In the genomic region with DNA sequence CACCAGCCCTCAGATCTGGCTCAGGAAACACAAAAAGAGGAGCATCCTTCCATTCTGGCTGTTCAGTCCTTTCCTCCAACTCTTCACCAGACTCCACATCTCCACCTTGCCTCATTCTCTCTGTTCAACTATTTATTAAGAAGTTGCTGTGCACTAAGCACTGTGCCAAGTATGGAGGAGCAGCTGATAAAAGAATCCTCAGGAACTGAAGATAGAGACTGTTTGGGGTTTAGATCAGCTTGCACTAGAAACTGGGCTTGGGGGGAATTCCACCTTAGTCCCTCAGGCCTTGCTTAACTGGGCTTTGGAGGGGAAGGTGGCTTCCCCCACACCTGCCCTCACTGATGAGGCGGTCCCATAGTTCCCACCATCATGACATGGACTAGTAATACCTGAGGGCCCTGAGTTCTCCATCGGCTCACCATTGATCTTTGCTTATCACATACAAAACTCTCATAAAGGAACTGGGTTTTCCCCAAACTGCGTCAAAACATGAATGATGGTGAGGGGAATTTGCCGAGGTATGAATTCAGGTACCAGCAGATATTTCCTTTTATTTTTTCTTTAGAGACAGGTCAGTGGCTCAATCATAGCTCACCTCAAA, we compare ENCODE assay signal across 10 cellular contexts. TPM values are rescaled to one million over a fixed set of nuclear protein-coding genes. Genes with fewer than 3 reads are reported as not detected.
DNase-seq lines count a peak whose midpoint lies in the region; ATAC-seq and TF ChIP-seq lines count a peak whose summit lies in the region.
"Had no signal": no experiment of that assay in that cellular context is flagged by ENCODE, and none has a peak within 500 bp of the region (broad histone marks: within the 10 kb centered on the region; RNA-seq: fewer than 3 reads in every experiment).

No MANE protein-coding gene starts in this region.

- H3K4me1 ChIP-seq in PC-3 (ENCODE audit: insufficient read depth, low read length) = no peaks in the 10 kb centered on the region

- CTCF ChIA-PET in PC-3 (lab: Charles Lee) (no interaction called here), Calu3 (lab: Charles Lee) (no interaction called here)

- no peaks in the 10 kb centered on the region for H3K79me2 ChIP-seq in PC-3 (ENCODE audit: low read length)

- intact Hi-C loops in PC-3 (cut with micrococcal nuclease) = no loop called here
- intact Hi-C loops in Calu3 (cut with micrococcal nuclease; ENCODE audit: unreplicated experiment) = no loop called here

- H3K36me3 Mint-ChIP-seq in activated naive CD8-positive, alpha-beta T cell = peaks cover 2% of the 10 kb centered on the region
- H3K36me3 Mint-ChIP-seq in activated naive CD8-positive, alpha-beta T cell treated with anti-CD3 and anti-CD28 coated beads for 36 hours = no peaks in the 10 kb centered on the region
- no peaks in the 10 kb centered on the region for H3K36me3 Mint-ChIP-seq in stimulated activated effector memory CD8-positive, alpha-beta T cell treated with anti-CD3 and anti-CD28 coated beads, Interleukin-12 subunit alpha, Interleukin-12 subunit beta, amount 100 ng/mL, for 72 hours
- H3K36me3 Mint-ChIP-seq in Calu3 (ENCODE audit: insufficient read depth, unreplicated experiment) = no peaks in the 10 kb centered on the region

- no peak overlapping the region for H3K4me2 ChIP-seq in PC-3 (ENCODE audit: low read length)

- H3K4me1 Mint-ChIP-seq in activated naive CD8-positive, alpha-beta T cell (ENCODE audit: low read depth) = peaks cover 27% of the 10 kb centered on the region
- peaks cover 17% of the 10 kb centered on the region for H3K4me1 Mint-ChIP-seq in activated naive CD8-positive, alpha-beta T cell treated with anti-CD3 and anti-CD28 coated beads for 36 hours
- peaks cover 27% of the 10 kb centered on the region for H3K4me1 Mint-ChIP-seq in stimulated activated effector memory CD8-positive, alpha-beta T cell treated with anti-CD3 and anti-CD28 coated beads, Interleukin-12 subunit alpha, Interleukin-12 subunit beta, amount 100 ng/mL, for 72 hours
- peaks cover under 1% of the 10 kb centered on the region for H3K4me1 Mint-ChIP-seq in Calu3 (ENCODE audit: low read depth, unreplicated experiment)

- no peak overlapping the region for H3K9ac ChIP-seq in PC-3 (ENCODE audit: low read length)

- H3K27me3 Mint-ChIP-seq in activated naive CD8-positive, alpha-beta T cell = no peaks in the 10 kb centered on the region
- no peaks in the 10 kb centered on the region for H3K27me3 Mint-ChIP-seq in activated naive CD8-positive, alpha-beta T cell treated with anti-CD3 and anti-CD28 coated beads for 36 hours
- H3K27me3 Mint-ChIP-seq in Calu3 (ENCODE audit: unreplicated experiment) = no peaks in the 10 kb centered on the region

- no peak overlapping the region for H2AFZ ChIP-seq in PC-3 (ENCODE audit: low read length)

- peak overlapping the region; percentile 31 for H3K4me3 Mint-ChIP-seq in activated naive CD8-positive, alpha-beta T cell
- H3K4me3 Mint-ChIP-seq in activated naive CD8-positive, alpha-beta T cell treated with anti-CD3 and anti-CD28 coated beads for 36 hours = no peak overlapping the region
- peak overlapping the region; percentile 14 for H3K4me3 Mint-ChIP-seq in stimulated activated effector memory CD8-positive, alpha-beta T cell treated with anti-CD3 and anti-CD28 coated beads, Interleukin-12 subunit alpha, Interleukin-12 subunit beta, amount 100 ng/mL, for 72 hours
- H3K4me3 Mint-ChIP-seq in Calu3 (ENCODE audit: low read depth, unreplicated experiment) = no peak overlapping the region

- no peaks in the 10 kb centered on the region for H3K9me3 Mint-ChIP-seq in activated naive CD8-positive, alpha-beta T cell (ENCODE audit: low read depth)
- H3K9me3 Mint-ChIP-seq in activated naive CD8-positive, alpha-beta T cell treated with anti-CD3 and anti-CD28 coated beads for 36 hours = no peaks in the 10 kb centered on the region
- H3K9me3 Mint-ChIP-seq in stimulated activated effector memory CD8-positive, alpha-beta T cell treated with anti-CD3 and anti-CD28 coated beads, Interleukin-12 subunit alpha, Interleukin-12 subunit beta, amount 100 ng/mL, for 72 hours = no peaks in the 10 kb centered on the region
- peaks cover 3% of the 10 kb centered on the region for H3K9me3 Mint-ChIP-seq in Calu3 (ENCODE audit: low read depth, unreplicated experiment)

- no peak for TF ChIP-seq CTCF in PC-3 (conservative IDR thresholded peaks at IDR 0.05; ENCODE audit: low read depth, low read length)
- no peak for TF ChIP-seq CTCF in Calu3 (IDR thresholded peaks at IDR 0.05; ENCODE audit: unreplicated experiment)

- POLR2A ChIA-PET in PC-3 (lab: Charles Lee; ENCODE audit: unreplicated experiment) = no interaction called here

- peaks cover 29% of the 10 kb centered on the region; the same call in 1 of the 2 replicates for H3K27me3 ChIP-seq in PC-3 (ENCODE audit: low read length)
- H3K27me3 ChIP-seq: cardiac muscle cell had no signal

- BruUV-seq in PC-3 (replicated peaks; lab: Mats Ljungman, UMichigan) (no TSS peak), Calu3 (replicated peaks; lab: Mats Ljungman, UMichigan) (no TSS peak)

- peak; percentile 61 for ATAC-seq in GM21825 (IDR thresholded peaks at IDR 0.05; ENCODE audit: unreplicated experiment)
- ATAC-seq in HG03571 (IDR thresholded peaks at IDR 0.05; ENCODE audit: unreplicated experiment) = peak; percentile 76
- ATAC-seq in stimulated activated effector memory CD8-positive, alpha-beta T cell treated with anti-CD3 and anti-CD28 coated beads, Interleukin-12 subunit alpha, Interleukin-12 subunit beta, amount 100 ng/mL, for 72 hours = peak; percentile 79
- no peak for ATAC-seq in PC-3

- H3K9me3 ChIP-seq in PC-3 (ENCODE audit: low read length) = no peaks in the 10 kb centered on the region

- H3K36me3 ChIP-seq in PC-3 (ENCODE audit: low read depth, low read length) = no peaks in the 10 kb centered on the region
- H3K36me3 ChIP-seq: cardiac muscle cell had no signal

- no peaks in the 10 kb centered on the region for H3K9me2 ChIP-seq in PC-3 (replicated peaks; ENCODE audit: low read length)

- H3K4me3 ChIP-seq in PC-3 (ENCODE audit: low read length) = no peak overlapping the region
- H3K4me3 ChIP-seq: cardiac muscle cell had no signal

- no peaks in the 10 kb centered on the region for H4K20me1 ChIP-seq in PC-3 (ENCODE audit: low read length)

- no peak for DNase-seq in activated naive CD8-positive, alpha-beta T cell treated with anti-CD3 and anti-CD28 coated beads for 36 hours
- DNase-seq in stimulated activated effector memory CD8-positive, alpha-beta T cell treated with anti-CD3 and anti-CD28 coated beads, Interleukin-12 subunit alpha, Interleukin-12 subunit beta, amount 100 ng/mL, for 72 hours (ENCODE audit: low spot score in 2 of 2) = no peak
- DNase-seq in PC-3 (no peak), Calu3 (no peak)
- no peak for DNase-seq in effector CD8-positive, alpha-beta T cell (lab: John Stamatoyannopoulos, UW)
- DNase-seq: NCI-H510A treated with DMSO at 0.1 percent for 48 hours had no signal

- no peaks in the 10 kb centered on the region for H3F3A ChIP-seq in PC-3 (ENCODE audit: low read length, unreplicated experiment)

- H3K27ac Mint-ChIP-seq in activated naive CD8-positive, alpha-beta T cell = peak overlapping the region; percentile 64
- no peak overlapping the region for H3K27ac Mint-ChIP-seq in activated naive CD8-positive, alpha-beta T cell treated with anti-CD3 and anti-CD28 coated beads for 36 hours
- H3K27ac Mint-ChIP-seq in stimulated activated effector memory CD8-positive, alpha-beta T cell treated with anti-CD3 and anti-CD28 coated beads, Interleukin-12 subunit alpha, Interleukin-12 subunit beta, amount 100 ng/mL, for 72 hours = peak overlapping the region; percentile 23
- H3K27ac Mint-ChIP-seq in Calu3 (ENCODE audit: unreplicated experiment) = no peak overlapping the region

- H3K27ac ChIP-seq in PC-3 (ENCODE audit: low read length) = no peak overlapping the region
- H3K27ac ChIP-seq: cardiac muscle cell had no signal

RNA-seq across cellular contexts. Expression of a gene that starts 1.7 kb away (rescaled TPM):
- total RNA-seq in activated naive CD8-positive, alpha-beta T cell treated with anti-CD3 and anti-CD28 coated beads for 36 hours = not detected
- total RNA-seq in PC-3 (2014; rRNA removed) (not detected in 2 replicates), Calu3 (2022) (not detected in 2 replicates)
- total RNA-seq: cardiac muscle cell had no signal

RNA-seq across cellular contexts. Expression of a gene that starts 48.0 kb away (rescaled TPM):
- total RNA-seq in activated naive CD8-positive, alpha-beta T cell treated with anti-CD3 and anti-CD28 coated beads for 36 hours = under 1 TPM; 0.08 to 0.25 TPM
- total RNA-seq in PC-3 (2014; rRNA removed) (not detected in 2 replicates), Calu3 (2022) (not detected in 2 replicates)

RNA-seq across cellular contexts. Expression of a gene that starts 55.3 kb away (rescaled TPM):
- 10 to 100 TPM; 43.2 to 44.1 TPM for total RNA-seq in activated naive CD8-positive, alpha-beta T cell treated with anti-CD3 and anti-CD28 coated beads for 36 hours
- total RNA-seq in PC-3 (2014; rRNA removed) = 29.7 and 32.0 TPM in 2 replicates
- 23.6 and 24.9 TPM in 2 replicates for total RNA-seq in Calu3 (2022)

Comparison
In these comparisons a context has a peak if more than half of its experiments do, and no peak if none do; other contexts are left out.
1. H3K27ac Mint-ChIP-seq: peak in activated naive CD8-positive, alpha-beta T cell (single experiment) and stimulated activated effector memory CD8-positive, alpha-beta T cell treated with anti-CD3 and anti-CD28 coated beads, Interleukin-12 subunit alpha, Interleukin-12 subunit beta, amount 100 ng/mL, for 72 hours (single experiment); none in activated naive CD8-positive, alpha-beta T cell treated with anti-CD3 and anti-CD28 coated beads for 36 hours (single experiment) and Calu3 (single experiment).
2. H3K4me3 Mint-ChIP-seq: peak in activated naive CD8-positive, alpha-beta T cell (single experiment) and stimulated activated effector memory CD8-positive, alpha-beta T cell treated with anti-CD3 and anti-CD28 coated beads, Interleukin-12 subunit alpha, Interleukin-12 subunit beta, amount 100 ng/mL, for 72 hours (single experiment); none in activated naive CD8-positive, alpha-beta T cell treated with anti-CD3 and anti-CD28 coated beads for 36 hours (single experiment) and Calu3 (single experiment).